Comparison of ENCODE assay signal across 9 cellular contexts in genomic region chr1:52140633-52141512, GRCh38. TPM values are rescaled to one million over a fixed set of nuclear protein-coding genes. Genes with fewer than 3 reads are reported as not detected.
A peak's percentile ranks its signal among the peaks of the same experiment; 100 is the strongest.
DNase-seq lines count a peak whose midpoint lies in the region; ATAC-seq, FAIRE-seq and TF ChIP-seq lines count a peak whose summit lies in the region.
"Had no signal": no experiment of that assay in that cellular context is flagged by ENCODE, and none has a peak within 500 bp of the region (broad histone marks: within the 10 kb centered on the region; RNA-seq: fewer than 3 reads in every experiment).

No MANE protein-coding gene starts in this region.

- TF ChIP-seq CTCF in AG10803 (conservative IDR thresholded peaks at IDR 0.05; ENCODE audit: low read length), result no peak; the same call in 1 of the 2 replicates
- TF ChIP-seq CTCF in IMR-90 (conservative IDR thresholded peaks at IDR 0.05; ENCODE audit: low read depth, low read length), result no peak
- TF ChIP-seq CTCF in GM12878 (IDR thresholded peaks at IDR 0.05 in 2 of 3, conservative IDR thresholded peaks at IDR 0.05 in 1 of 3; ENCODE audit: control insufficient read depth in 2 of 3, extremely low read depth in 1 of 3, insufficient read depth in 1 of 3, low read depth in 3 of 3, low read length in 3 of 3), result no peak

- H3K27ac ChIP-seq in IMR-90 (ENCODE audit: insufficient read depth, low read length) (no peak overlapping the region), GM12878 (ENCODE audit: control insufficient read depth, insufficient read depth) (no peak overlapping the region; the same call in 1 of the 2 replicates), mesenchymal stem cell (ENCODE audit: low read length, poor library complexity, severe bottlenecking) (no peak overlapping the region)

- no peaks in the 10 kb centered on the region for H3K9me1 ChIP-seq in IMR-90 (ENCODE audit: insufficient read depth, low read length)

- H4K20me1 ChIP-seq in IMR-90 (ENCODE audit: insufficient read depth, low read length) (peaks cover 6% of the 10 kb centered on the region; the same call in 1 of the 2 replicates), GM12878 (ENCODE audit: control insufficient read depth, insufficient read depth) (no peaks in the 10 kb centered on the region)

- H3K79me1 ChIP-seq in IMR-90 (ENCODE audit: low read depth in 1 of 2, low read length in 2 of 2), result peaks cover 2 to 19% of the 10 kb centered on the region in 2 experiments; a peak in 3 of 4 replicates
- H3K79me1 ChIP-seq in mesenchymal stem cell (replicated peaks; ENCODE audit: low read length, poor library complexity, severe bottlenecking), result peaks cover 8% of the 10 kb centered on the region

- dilution Hi-C loops in IMR-90 (cut with HindIII; ENCODE audit: low sequenced_read_pairs, unreplicated experiment), result no loop called here

- H3K18ac ChIP-seq in IMR-90 (ENCODE audit: low read depth, low read length) (no peak overlapping the region), mesenchymal stem cell (ENCODE audit: low read depth in 1 of 2, low read length in 2 of 2) (no peak overlapping the region)

- H4K8ac ChIP-seq in IMR-90 (ENCODE audit: low read depth in 2 of 2, low read length in 2 of 2), result peak overlapping the region; percentile 47 to 98; a peak in 1 of 4 replicates
- H4K8ac ChIP-seq in mesenchymal stem cell (ENCODE audit: low read length), result no peak overlapping the region

- peaks cover 4% of the 10 kb centered on the region for H3K4me1 ChIP-seq in IMR-90 (ENCODE audit: control insufficient read depth, insufficient read depth, low read length)
- peaks cover 11% of the 10 kb centered on the region; the same call in 1 of the 2 replicates for H3K4me1 ChIP-seq in GM12878 (ENCODE audit: control insufficient read depth, insufficient read depth, low read length)
- no peaks in the 10 kb centered on the region for H3K4me1 ChIP-seq in mesenchymal stem cell (ENCODE audit: control insufficient read depth, insufficient read depth, low read depth, low read length)

- H3K4me2 ChIP-seq in IMR-90 (ENCODE audit: low read depth, low read length), result peak overlapping the region; percentile 34
- peak overlapping the region; percentile 90; the same call in 1 of the 2 replicates for H3K4me2 ChIP-seq in GM12878 (ENCODE audit: control insufficient read depth, insufficient read depth)
- peak overlapping the region; percentile 72 for H3K4me2 ChIP-seq in mesenchymal stem cell (ENCODE audit: low read length, poor library complexity, severe bottlenecking)

- no peak overlapping the region for H3K14ac ChIP-seq in IMR-90 (replicated peaks; ENCODE audit: low read depth, low read length)
- H3K14ac ChIP-seq in mesenchymal stem cell (ENCODE audit: low read length in 2 of 2), result no peak overlapping the region

- no peak overlapping the region for H2BK20ac ChIP-seq in IMR-90 (ENCODE audit: low read depth, low read length)

- H3K56ac ChIP-seq in IMR-90 (ENCODE audit: extremely low read depth, insufficient read depth, low read length), result no peak overlapping the region

- H3K36me3 ChIP-seq in IMR-90 (ENCODE audit: control insufficient read depth, insufficient read depth, low read length), result no peaks in the 10 kb centered on the region
- no peaks in the 10 kb centered on the region for H3K36me3 ChIP-seq in GM12878 (ENCODE audit: control insufficient read depth in 2 of 2, insufficient read depth in 2 of 2, low read length in 1 of 2)
- H3K36me3 ChIP-seq in mesenchymal stem cell (ENCODE audit: control insufficient read depth in 1 of 2, insufficient read depth in 2 of 2, low read depth in 1 of 2, low read length in 2 of 2), result no peaks in the 10 kb centered on the region

- H2AK9ac ChIP-seq in IMR-90 (replicated peaks; ENCODE audit: low read depth, low read length, poor library complexity), result no peak overlapping the region

- no peaks in the 10 kb centered on the region for H3K27me3 ChIP-seq in IMR-90 (ENCODE audit: control insufficient read depth, insufficient read depth, low read length)
- H3K27me3 ChIP-seq in GM12878 (replicated peaks in 1 of 2; ENCODE audit: control insufficient read depth in 2 of 2, insufficient read depth in 2 of 2, low read length in 1 of 2), result no peaks in the 10 kb centered on the region; a peak in 1 of 4 replicates
- no peaks in the 10 kb centered on the region for H3K27me3 ChIP-seq in mesenchymal stem cell (ENCODE audit: control insufficient read depth in 1 of 2, insufficient read depth in 1 of 2, low read length in 2 of 2)

- SMC1A ChIA-PET in GM12878 (lab: Charles Lee; ENCODE audit: uncharacterized antibody, unreplicated experiment), result interaction anchor here (0.6 to 1.2 kb wide), 4 partner anchors 12 to 496 kb away, joined by 3 to 8 read pairs (median 4); no protein-coding TSS in a partner anchor

- H2BK12ac ChIP-seq in mesenchymal stem cell (ENCODE audit: low read length in 2 of 2), result no peak overlapping the region

- H2BK5ac ChIP-seq in IMR-90 (ENCODE audit: low read depth, low read length, poor library complexity, severe bottlenecking) (peak overlapping the region; percentile 30), mesenchymal stem cell (ENCODE audit: low read depth, low read length, poor library complexity, severe bottlenecking) (no peak overlapping the region)

- in situ Hi-C loops in IMR-90 (cut with MboI; ENCODE audit: low sequenced_read_pairs), result no loop called here
- in situ Hi-C loops in GM12878 (cut with MboI), result loop anchor here (10.0 to 25.0 kb wide), 2 partner anchors 146 to 544 kb away; no protein-coding TSS in a partner anchor

- H2AFZ ChIP-seq in IMR-90 (replicated peaks; ENCODE audit: low read length, poor library complexity) (no peak overlapping the region), GM12878 (ENCODE audit: control insufficient read depth, low read depth, low read length) (peak overlapping the region; percentile 23; the same call in 1 of the 2 replicates), mesenchymal stem cell (ENCODE audit: low read depth, low read length) (no peak overlapping the region)

- H2BK15ac ChIP-seq in IMR-90 (ENCODE audit: low read depth, low read length), result no peak overlapping the region
- H2BK15ac ChIP-seq in mesenchymal stem cell (ENCODE audit: low read depth, poor library complexity, severe bottlenecking), result no peak overlapping the region

- H3K9ac ChIP-seq in IMR-90 (ENCODE audit: low read depth, low read length), result no peak overlapping the region
- H3K9ac ChIP-seq in GM12878 (ENCODE audit: control insufficient read depth, insufficient read depth, low read length), result no peak overlapping the region
- H3K9ac ChIP-seq in mesenchymal stem cell (ENCODE audit: low read length), result peak overlapping the region; percentile 95

- intact Hi-C loops in IMR-90 (cut with micrococcal nuclease), result loop anchor here (5.0 kb wide), 1 partner anchor 206 kb away; no protein-coding TSS in a partner anchor
- intact Hi-C loops in GM12878 (cut with micrococcal nuclease; ENCODE audit: unreplicated experiment), result loop anchor here (10.0 kb wide), 1 partner anchor 224 kb away; the partner anchor contains the start of gene CC2D1B

- H2AK5ac ChIP-seq in IMR-90 (ENCODE audit: low read depth, low read length), result no peak overlapping the region
- no peak overlapping the region for H2AK5ac ChIP-seq in mesenchymal stem cell (ENCODE audit: low read length, severe bottlenecking)

- BruUV-seq in IMR-90 (replicated peaks; lab: Mats Ljungman, UMichigan) (no TSS peak), GM12878 (replicated peaks; lab: Mats Ljungman, UMichigan) (no TSS peak)

- TF ChIP-seq RAD21 in IMR-90 (IDR thresholded peaks at IDR 0.05; ENCODE audit: low read length) (no peak), GM12878 (IDR thresholded peaks at IDR 0.05; ENCODE audit: insufficient read depth, low read depth, low read length) (no peak)

- no peak overlapping the region for H3K23ac ChIP-seq in IMR-90 (ENCODE audit: low read depth, low read length)
- no peak overlapping the region for H3K23ac ChIP-seq in mesenchymal stem cell (ENCODE audit: low read length in 2 of 2)

- RAD21 ChIA-PET in GM12878 (lab: Charles Lee; ENCODE audit: unreplicated experiment), result no interaction called here

- no peaks in the 10 kb centered on the region for H3K79me2 ChIP-seq in GM12878 (ENCODE audit: control insufficient read depth, insufficient read depth, low read length)

- no peak for FAIRE-seq in GM12878 (lab: Jason Lieb, UNC)
- FAIRE-seq: colon had no signal

- no peaks in the 10 kb centered on the region for H3K9me3 ChIP-seq in IMR-90 (ENCODE audit: control insufficient read depth, insufficient read depth, low read length)
- H3K9me3 ChIP-seq in GM12878 (replicated peaks; ENCODE audit: control insufficient read depth, insufficient read depth, low read length), result no peaks in the 10 kb centered on the region; the same call in 2 of the 3 replicates
- H3K9me3 ChIP-seq in mesenchymal stem cell (ENCODE audit: control insufficient read depth, low read length), result no peaks in the 10 kb centered on the region

- no peak overlapping the region for H4K91ac ChIP-seq in IMR-90 (ENCODE audit: insufficient read depth, low read depth, low read length)
- no peak overlapping the region for H4K91ac ChIP-seq in mesenchymal stem cell (ENCODE audit: low read length)

- ATAC-seq in IMR-90 (ENCODE audit: low read depth), result no peak
- ATAC-seq in GM12878, result no peak
- no peak for ATAC-seq in HG02981 (IDR thresholded peaks at IDR 0.05; ENCODE audit: unreplicated experiment)

- peak overlapping the region; percentile 2; the same call in 1 of the 2 replicates for H3K4me3 ChIP-seq in AG10803 (ENCODE audit: low read length)
- H3K4me3 ChIP-seq in IMR-90 (ENCODE audit: insufficient read depth, low read depth, low read length), result no peak overlapping the region
- H3K4me3 ChIP-seq in GM12878, result no peak overlapping the region
- H3K4me3 ChIP-seq in mesenchymal stem cell (ENCODE audit: insufficient read depth in 1 of 2, low read depth in 1 of 2, low read length in 2 of 2), result peak overlapping the region in 1 of 2 experiments; percentile 93

- no peak for TF ChIP-seq POLR2A in IMR-90 (IDR thresholded peaks at IDR 0.05; ENCODE audit: low read depth, low read length)
- TF ChIP-seq POLR2A in GM12878 (IDR thresholded peaks at IDR 0.05; ENCODE audit: low read depth, low read length), result no peak

- no peak overlapping the region for H3K4ac ChIP-seq in IMR-90 (ENCODE audit: low read depth, low read length)
- H3K4ac ChIP-seq in mesenchymal stem cell (ENCODE audit: low read depth in 1 of 2, low read length in 2 of 2), result no peak overlapping the region

- CTCF ChIA-PET in IMR-90 (lab: Yijun Ruan, JAX) (no interaction called here), GM12878 (lab: Yijun Ruan, JAX) (interaction anchor here (2.0 kb wide), 1 partner anchor 156 kb away, joined by 8 read pairs; no protein-coding TSS in a partner anchor)

- no peak overlapping the region for H4K5ac ChIP-seq in IMR-90 (ENCODE audit: low read depth, low read length)

- no peak for DNase-seq in AG10803 (ENCODE audit: low read depth)
- DNase-seq in IMR-90, result no peak
- no peak for DNase-seq in GM12878 (ENCODE audit: low read depth, low spot score)
- peak; percentile 43 for DNase-seq in mesenchymal stem cell
- no peak for DNase-seq in RKO (ENCODE audit: low spot score)
- no peak for DNase-seq in T1000 (lab: John Stamatoyannopoulos, UW)
- DNase-seq in activated CD4-positive, alpha-beta T cell treated with anti-CD3 and anti-CD28 coated beads, Interleukin-2, amount 50 U/mL, for 48 hours, result no peak

- POLR2A ChIA-PET in IMR-90 (lab: Charles Lee; ENCODE audit: unreplicated experiment), result no interaction called here
- POLR2A ChIA-PET in GM12878 (lab: Charles Lee), result no interaction called here

- no peak for TF ChIP-seq EP300 in GM12878 (IDR thresholded peaks at IDR 0.05; ENCODE audit: borderline replicate concordance in 1 of 2, control insufficient read depth in 1 of 2, low read depth in 2 of 2, low read length in 2 of 2)

- H2BK120ac ChIP-seq in IMR-90 (ENCODE audit: low read depth, low read length) (no peak overlapping the region), mesenchymal stem cell (ENCODE audit: low read depth, low read length) (no peak overlapping the region)

- no CpG with 5 or more reads among the region's 2 CpGs for WGBS in IMR-90 (ENCODE audit: extremely low coverage in 2 of 2, insufficient read length in 1 of 2), 2 experiments
- 49% methylated on average over 2 of the region's 2 CpGs for WGBS in GM12878 (ENCODE audit: insufficient coverage, insufficient replicate concordance, low lambda C conversion rate, missing lambda C conversion rate)
- no CpG with 5 or more reads among the region's 2 CpGs for WGBS in mesenchymal stem cell

RNA-seq across cellular contexts. Expression of gene ZFYVE9, which starts 1.0 kb away (rescaled TPM):
- total RNA-seq in IMR-90 (2012; rRNA removed) (28.7 and 29.4 TPM in 2 replicates), GM12878 (2014; rRNA removed) (5.1 and 5.3 TPM in 2 replicates), GM12878 (2014; rRNA removed; fragmentation: Illumina TruSeq; extraction: Trizol) (6.8 and 6.9 TPM in 2 replicates), GM12878 (2021) (4.5 and 5.1 TPM in 2 replicates)
- polyA plus RNA-seq in IMR-90 (2012; rRNA removed) (6.6 and 8.3 TPM in 2 replicates), GM12878 (2011; rRNA removed) (0.41 and 0.42 TPM in 2 replicates), GM12878 (2014; fragmentation: Illumina TruSeq; extraction: Trizol) (4.7 and 6.5 TPM in 2 replicates), GM12878 (2014; fragmentation: Nextera tagmentation; extraction: Ambion mirVana) (under 1 TPM; 0.26 to 0.47 TPM), GM12878 (2014; rRNA removed) (2.5 and 2.6 TPM in 2 replicates), GM12878 (2016; fragmentation: Nextera tagmentation; extraction: Ambion mirVana) (1 to 10 TPM; 1.2 to 1.9 TPM)
- 1.9 and 3.2 TPM in 2 replicates for polyA plus RNA-seq in IMR-90 (2012; cell fraction: cytosol; rRNA removed)
- polyA plus RNA-seq in IMR-90 (2012; cell fraction: nucleus; rRNA removed; ENCODE audit: low replicate concordance), result 1.0 and 5.1 TPM in 2 replicates
- 25.1 and 30.9 TPM in 2 replicates for total RNA-seq in GM12878 (2013; cell fraction: nucleolus; rRNA removed)
- 1.2 TPM for polyA plus RNA-seq in GM12878 (2011; ENCODE audit: low read depth)
- polyA plus RNA-seq in GM12878 (2011; cell fraction: cytosol; rRNA removed), result 0.18 and 0.19 TPM in 2 replicates
- polyA plus RNA-seq in GM12878 (2011; cell fraction: nucleus; rRNA removed), result 0.18 and 0.32 TPM in 2 replicates
- 1.7 and 2.1 TPM in 2 replicates for polyA plus RNA-seq in GM12878 (2012)
- 0.62 and 1.8 TPM in 2 replicates for polyA minus RNA-seq in GM12878 (2011; rRNA and poly(A)+ RNA removed)
- polyA minus RNA-seq in GM12878 (2011; cell fraction: cytosol; rRNA and poly(A)+ RNA removed), result 0.40 and 0.62 TPM in 2 replicates
- 0.60 and 1.1 TPM in 2 replicates for polyA minus RNA-seq in GM12878 (2011; cell fraction: nucleus; rRNA and poly(A)+ RNA removed)
- polyA plus RNA-seq in mesenchymal stem cell (2013, experiment 1 of 2), result 6.8 TPM
- 6.7 TPM for polyA plus RNA-seq in mesenchymal stem cell (2013, experiment 2 of 2)

Comparison
In these comparisons a context has a peak if more than half of its experiments do, and no peak if none do; other contexts are left out.
1. H3K4me2 ChIP-seq: peak in every context shown above with its lines; median percentile 90 in GM12878; 72 in mesenchymal stem cell; 34 in IMR-90.